In the genomic region with DNA sequence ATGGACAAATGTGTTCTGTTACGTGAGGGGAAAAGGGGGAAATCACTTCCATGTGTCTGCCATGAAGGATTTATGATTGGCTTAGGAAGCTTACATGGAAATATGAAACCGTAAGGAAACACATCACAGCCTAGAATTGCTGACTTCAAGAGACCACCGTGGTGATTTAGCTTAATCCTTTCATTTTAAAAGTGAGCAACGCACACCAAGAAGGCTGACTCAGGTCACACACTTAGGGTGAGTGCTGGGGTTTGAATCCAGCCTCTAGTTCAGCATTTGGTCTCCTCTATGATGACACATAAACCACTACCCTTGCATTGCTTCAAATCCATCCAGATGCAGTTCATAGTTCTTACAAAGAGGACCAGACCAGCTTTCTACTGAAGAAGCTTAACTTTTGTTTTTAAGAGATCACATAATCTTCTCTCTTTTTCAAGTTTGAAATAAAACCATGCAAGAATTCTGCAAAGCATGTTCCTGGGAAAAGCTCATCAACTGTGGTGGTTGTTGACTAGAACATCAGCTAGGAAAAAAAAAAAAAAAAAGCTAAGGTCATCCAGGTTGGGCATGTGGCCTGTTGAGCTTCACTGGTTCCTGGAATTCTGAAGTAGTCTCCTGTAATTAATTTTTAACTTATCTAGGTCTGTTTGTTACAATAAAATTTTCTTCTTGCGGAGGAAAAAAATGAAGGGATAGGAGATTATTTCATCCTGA, we compare ENCODE assay signal across 3 cellular contexts.
A peak's percentile ranks its signal among the peaks of the same experiment; 100 is the strongest.
TF ChIP-seq lines count a peak whose summit lies in the region.

No MANE protein-coding gene starts in this region.

TF ChIP-seq in liver, 16 proteins besides CTCF, POLR2A, EP300 and RAD21 (continued from another document):
- TF ChIP-seq, protein P1, sequence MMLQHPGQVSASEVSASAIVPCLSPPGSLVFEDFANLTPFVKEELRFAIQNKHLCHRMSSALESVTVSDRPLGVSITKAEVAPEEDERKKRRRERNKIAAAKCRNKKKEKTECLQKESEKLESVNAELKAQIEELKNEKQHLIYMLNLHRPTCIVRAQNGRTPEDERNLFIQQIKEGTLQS (IDR thresholded peaks at IDR 0.05) = no peak
- TF ChIP-seq SP1 (IDR thresholded peaks at IDR 0.05) (peak; percentile 20), HNF4G (IDR thresholded peaks at IDR 0.05) (no peak), NR2F2 (IDR thresholded peaks at IDR 0.05) (no peak), HNF4A (conservative IDR thresholded peaks at IDR 0.05) (peak in 1 of 2 donors; percentile 8), RXRA (IDR thresholded peaks at IDR 0.05) (peak; percentile 62 to 72), YY1 (IDR thresholded peaks at IDR 0.05) (no peak), EGR1 (IDR thresholded peaks at IDR 0.05; ENCODE audit: low read depth in 2 of 2) (no peak), FOXA2 (IDR thresholded peaks at IDR 0.05) (no peak), FOXA1 (IDR thresholded peaks at IDR 0.05) (no peak), JUND (IDR thresholded peaks at IDR 0.05) (no peak), GABPA (IDR thresholded peaks at IDR 0.05 in 1 of 2, conservative IDR thresholded peaks at IDR 0.05 in 1 of 2) (no peak)
- TF ChIP-seq, protein P2, sequence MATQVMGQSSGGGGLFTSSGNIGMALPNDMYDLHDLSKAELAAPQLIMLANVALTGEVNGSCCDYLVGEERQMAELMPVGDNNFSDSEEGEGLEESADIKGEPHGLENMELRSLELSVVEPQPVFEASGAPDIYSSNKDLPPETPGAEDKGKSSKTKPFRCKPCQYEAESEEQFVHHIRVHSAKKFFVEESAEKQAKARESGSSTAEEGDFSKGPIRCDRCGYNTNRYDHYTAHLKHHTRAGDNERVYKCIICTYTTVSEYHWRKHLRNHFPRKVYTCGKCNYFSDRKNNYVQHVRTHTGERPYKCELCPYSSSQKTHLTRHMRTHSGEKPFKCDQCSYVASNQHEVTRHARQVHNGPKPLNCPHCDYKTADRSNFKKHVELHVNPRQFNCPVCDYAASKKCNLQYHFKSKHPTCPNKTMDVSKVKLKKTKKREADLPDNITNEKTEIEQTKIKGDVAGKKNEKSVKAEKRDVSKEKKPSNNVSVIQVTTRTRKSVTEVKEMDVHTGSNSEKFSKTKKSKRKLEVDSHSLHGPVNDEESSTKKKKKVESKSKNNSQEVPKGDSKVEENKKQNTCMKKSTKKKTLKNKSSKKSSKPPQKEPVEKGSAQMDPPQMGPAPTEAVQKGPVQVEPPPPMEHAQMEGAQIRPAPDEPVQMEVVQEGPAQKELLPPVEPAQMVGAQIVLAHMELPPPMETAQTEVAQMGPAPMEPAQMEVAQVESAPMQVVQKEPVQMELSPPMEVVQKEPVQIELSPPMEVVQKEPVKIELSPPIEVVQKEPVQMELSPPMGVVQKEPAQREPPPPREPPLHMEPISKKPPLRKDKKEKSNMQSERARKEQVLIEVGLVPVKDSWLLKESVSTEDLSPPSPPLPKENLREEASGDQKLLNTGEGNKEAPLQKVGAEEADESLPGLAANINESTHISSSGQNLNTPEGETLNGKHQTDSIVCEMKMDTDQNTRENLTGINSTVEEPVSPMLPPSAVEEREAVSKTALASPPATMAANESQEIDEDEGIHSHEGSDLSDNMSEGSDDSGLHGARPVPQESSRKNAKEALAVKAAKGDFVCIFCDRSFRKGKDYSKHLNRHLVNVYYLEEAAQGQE (IDR thresholded peaks at IDR 0.05) = no peak
- TF ChIP-seq, protein P3, sequence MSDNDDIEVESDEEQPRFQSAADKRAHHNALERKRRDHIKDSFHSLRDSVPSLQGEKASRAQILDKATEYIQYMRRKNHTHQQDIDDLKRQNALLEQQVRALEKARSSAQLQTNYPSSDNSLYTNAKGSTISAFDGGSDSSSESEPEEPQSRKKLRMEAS (IDR thresholded peaks at IDR 0.05) = peak; percentile 21
- TF ChIP-seq, protein P4, sequence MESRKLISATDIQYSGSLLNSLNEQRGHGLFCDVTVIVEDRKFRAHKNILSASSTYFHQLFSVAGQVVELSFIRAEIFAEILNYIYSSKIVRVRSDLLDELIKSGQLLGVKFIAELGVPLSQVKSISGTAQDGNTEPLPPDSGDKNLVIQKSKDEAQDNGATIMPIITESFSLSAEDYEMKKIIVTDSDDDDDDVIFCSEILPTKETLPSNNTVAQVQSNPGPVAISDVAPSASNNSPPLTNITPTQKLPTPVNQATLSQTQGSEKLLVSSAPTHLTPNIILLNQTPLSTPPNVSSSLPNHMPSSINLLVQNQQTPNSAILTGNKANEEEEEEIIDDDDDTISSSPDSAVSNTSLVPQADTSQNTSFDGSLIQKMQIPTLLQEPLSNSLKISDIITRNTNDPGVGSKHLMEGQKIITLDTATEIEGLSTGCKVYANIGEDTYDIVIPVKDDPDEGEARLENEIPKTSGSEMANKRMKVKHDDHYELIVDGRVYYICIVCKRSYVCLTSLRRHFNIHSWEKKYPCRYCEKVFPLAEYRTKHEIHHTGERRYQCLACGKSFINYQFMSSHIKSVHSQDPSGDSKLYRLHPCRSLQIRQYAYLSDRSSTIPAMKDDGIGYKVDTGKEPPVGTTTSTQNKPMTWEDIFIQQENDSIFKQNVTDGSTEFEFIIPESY (IDR thresholded peaks at IDR 0.05) = no peak
TF ChIP-seq in liver: peak in this region for 4.

TF ChIP-seq in HepG2, 621 proteins besides CTCF, POLR2A, EP300 and RAD21:
- TF ChIP-seq MIER3 (CRISPR knock-in tag; IDR thresholded peaks at IDR 0.05; ENCODE audit: borderline replicate concordance) = no peak
- TF ChIP-seq ZNF12 (CRISPR knock-in tag; IDR thresholded peaks at IDR 0.05) = no peak
TF ChIP-seq in HepG2: peak in this region for 0.

TF ChIP-seq in GM23338, 12 proteins besides CTCF, POLR2A, EP300 and RAD21 (continued from another document):
- TF ChIP-seq, protein P5, sequence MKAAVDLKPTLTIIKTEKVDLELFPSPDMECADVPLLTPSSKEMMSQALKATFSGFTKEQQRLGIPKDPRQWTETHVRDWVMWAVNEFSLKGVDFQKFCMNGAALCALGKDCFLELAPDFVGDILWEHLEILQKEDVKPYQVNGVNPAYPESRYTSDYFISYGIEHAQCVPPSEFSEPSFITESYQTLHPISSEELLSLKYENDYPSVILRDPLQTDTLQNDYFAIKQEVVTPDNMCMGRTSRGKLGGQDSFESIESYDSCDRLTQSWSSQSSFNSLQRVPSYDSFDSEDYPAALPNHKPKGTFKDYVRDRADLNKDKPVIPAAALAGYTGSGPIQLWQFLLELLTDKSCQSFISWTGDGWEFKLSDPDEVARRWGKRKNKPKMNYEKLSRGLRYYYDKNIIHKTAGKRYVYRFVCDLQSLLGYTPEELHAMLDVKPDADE (IDR thresholded peaks at IDR 0.05) = no peak
- TF ChIP-seq, protein P6, sequence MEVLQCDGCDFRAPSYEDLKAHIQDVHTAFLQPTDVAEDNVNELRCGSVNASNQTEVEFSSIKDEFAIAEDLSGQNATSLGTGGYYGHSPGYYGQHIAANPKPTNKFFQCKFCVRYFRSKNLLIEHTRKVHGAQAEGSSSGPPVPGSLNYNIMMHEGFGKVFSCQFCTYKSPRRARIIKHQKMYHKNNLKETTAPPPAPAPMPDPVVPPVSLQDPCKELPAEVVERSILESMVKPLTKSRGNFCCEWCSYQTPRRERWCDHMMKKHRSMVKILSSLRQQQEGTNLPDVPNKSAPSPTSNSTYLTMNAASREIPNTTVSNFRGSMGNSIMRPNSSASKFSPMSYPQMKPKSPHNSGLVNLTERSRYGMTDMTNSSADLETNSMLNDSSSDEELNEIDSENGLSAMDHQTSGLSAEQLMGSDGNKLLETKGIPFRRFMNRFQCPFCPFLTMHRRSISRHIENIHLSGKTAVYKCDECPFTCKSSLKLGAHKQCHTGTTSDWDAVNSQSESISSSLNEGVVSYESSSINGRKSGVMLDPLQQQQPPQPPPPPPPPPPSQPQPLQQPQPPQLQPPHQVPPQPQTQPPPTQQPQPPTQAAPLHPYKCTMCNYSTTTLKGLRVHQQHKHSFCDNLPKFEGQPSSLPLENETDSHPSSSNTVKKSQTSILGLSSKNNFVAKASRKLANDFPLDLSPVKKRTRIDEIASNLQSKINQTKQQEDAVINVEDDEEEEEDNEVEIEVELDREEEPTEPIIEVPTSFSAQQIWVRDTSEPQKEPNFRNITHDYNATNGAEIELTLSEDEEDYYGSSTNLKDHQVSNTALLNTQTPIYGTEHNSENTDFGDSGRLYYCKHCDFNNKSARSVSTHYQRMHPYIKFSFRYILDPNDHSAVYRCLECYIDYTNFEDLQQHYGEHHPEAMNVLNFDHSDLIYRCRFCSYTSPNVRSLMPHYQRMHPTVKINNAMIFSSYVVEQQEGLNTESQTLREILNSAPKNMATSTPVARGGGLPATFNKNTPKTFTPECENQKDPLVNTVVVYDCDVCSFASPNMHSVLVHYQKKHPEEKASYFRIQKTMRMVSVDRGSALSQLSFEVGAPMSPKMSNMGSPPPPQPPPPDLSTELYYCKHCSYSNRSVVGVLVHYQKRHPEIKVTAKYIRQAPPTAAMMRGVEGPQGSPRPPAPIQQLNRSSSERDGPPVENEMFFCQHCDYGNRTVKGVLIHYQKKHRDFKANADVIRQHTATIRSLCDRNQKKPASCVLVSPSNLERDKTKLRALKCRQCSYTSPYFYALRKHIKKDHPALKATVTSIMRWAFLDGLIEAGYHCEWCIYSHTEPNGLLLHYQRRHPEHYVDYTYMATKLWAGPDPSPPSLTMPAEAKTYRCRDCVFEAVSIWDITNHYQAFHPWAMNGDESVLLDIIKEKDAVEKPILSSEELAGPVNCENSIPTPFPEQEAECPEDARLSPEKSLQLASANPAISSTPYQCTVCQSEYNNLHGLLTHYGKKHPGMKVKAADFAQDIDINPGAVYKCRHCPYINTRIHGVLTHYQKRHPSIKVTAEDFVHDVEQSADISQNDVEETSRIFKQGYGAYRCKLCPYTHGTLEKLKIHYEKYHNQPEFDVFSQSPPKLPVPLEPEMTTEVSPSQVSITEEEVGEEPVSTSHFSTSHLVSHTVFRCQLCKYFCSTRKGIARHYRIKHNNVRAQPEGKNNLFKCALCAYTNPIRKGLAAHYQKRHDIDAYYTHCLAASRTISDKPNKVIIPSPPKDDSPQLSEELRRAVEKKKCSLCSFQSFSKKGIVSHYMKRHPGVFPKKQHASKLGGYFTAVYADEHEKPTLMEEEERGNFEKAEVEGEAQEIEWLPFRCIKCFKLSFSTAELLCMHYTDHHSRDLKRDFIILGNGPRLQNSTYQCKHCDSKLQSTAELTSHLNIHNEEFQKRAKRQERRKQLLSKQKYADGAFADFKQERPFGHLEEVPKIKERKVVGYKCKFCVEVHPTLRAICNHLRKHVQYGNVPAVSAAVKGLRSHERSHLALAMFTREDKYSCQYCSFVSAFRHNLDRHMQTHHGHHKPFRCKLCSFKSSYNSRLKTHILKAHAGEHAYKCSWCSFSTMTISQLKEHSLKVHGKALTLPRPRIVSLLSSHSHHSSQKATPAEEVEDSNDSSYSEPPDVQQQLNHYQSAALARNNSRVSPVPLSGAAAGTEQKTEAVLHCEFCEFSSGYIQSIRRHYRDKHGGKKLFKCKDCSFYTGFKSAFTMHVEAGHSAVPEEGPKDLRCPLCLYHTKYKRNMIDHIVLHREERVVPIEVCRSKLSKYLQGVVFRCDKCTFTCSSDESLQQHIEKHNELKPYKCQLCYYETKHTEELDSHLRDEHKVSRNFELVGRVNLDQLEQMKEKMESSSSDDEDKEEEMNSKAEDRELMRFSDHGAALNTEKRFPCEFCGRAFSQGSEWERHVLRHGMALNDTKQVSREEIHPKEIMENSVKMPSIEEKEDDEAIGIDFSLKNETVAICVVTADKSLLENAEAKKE (CRISPR knock-in tag; IDR thresholded peaks at IDR 0.05) = no peak
- TF ChIP-seq CREB1 (CRISPR knock-in tag; IDR thresholded peaks at IDR 0.05; ENCODE audit: low read depth) (no peak), EZH2phosphoT487 (IDR thresholded peaks at IDR 0.05; ENCODE audit: unreplicated experiment) (no peak), POLR2AphosphoS5 (IDR thresholded peaks at IDR 0.05; ENCODE audit: low read depth) (no peak), STAT1 (IDR thresholded peaks at IDR 0.05; ENCODE audit: unreplicated experiment) (no peak), EZH2 (IDR thresholded peaks at IDR 0.05; ENCODE audit: low read depth, unreplicated experiment) (no peak), ZNF114 (CRISPR knock-in tag; IDR thresholded peaks at IDR 0.05) (no peak), NANOG (IDR thresholded peaks at IDR 0.05; ENCODE audit: borderline replicate concordance) (no peak), JUNB (IDR thresholded peaks at IDR 0.05; ENCODE audit: unreplicated experiment) (no peak)
- TF ChIP-seq, protein P2 (IDR thresholded peaks at IDR 0.05; ENCODE audit: unreplicated experiment) = no peak
TF ChIP-seq in GM23338: peak in this region for 0.
